In the genomic region with DNA sequence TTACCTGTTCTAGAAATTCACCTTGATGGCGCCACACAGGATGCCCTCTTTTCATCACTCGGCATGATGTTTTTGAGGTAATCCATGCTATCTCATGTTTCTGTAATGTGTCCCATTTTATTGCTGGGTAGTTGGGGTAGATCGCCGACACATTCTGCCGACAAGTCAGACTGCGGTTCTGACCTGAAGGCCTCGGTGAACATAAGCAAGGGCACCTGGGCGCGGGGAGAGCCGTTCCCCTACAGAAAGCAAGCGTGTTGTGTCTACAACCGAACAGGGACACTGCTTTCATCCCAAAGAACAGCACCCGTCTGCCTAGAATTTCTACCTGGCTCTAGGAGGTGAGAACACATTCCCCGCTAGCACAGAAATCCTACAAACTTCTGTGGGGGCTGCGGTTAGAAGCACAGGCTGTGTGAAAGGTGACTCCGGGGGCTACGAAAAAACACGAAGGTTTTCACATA, we compare ENCODE assay signal across 9 cellular contexts.
DNase-seq lines count a peak whose midpoint lies in the region; ATAC-seq, FAIRE-seq and TF ChIP-seq lines count a peak whose summit lies in the region.
"Had no signal": no experiment of that assay in that cellular context is flagged by ENCODE, and none has a peak within 500 bp of the region (broad histone marks: within the 10 kb centered on the region; RNA-seq: fewer than 3 reads in every experiment).

No MANE protein-coding gene starts in this region.

- H3K9ac ChIP-seq in ES-I3 (ENCODE audit: low read depth, low read length), result peak overlapping the region; percentile 68

- intact Hi-C loops in pancreas (cut with DNase I), result no loop called here

- TF ChIP-seq CTCF in Peyer's patch (IDR thresholded peaks at IDR 0.05), result no peak
- no peak for TF ChIP-seq CTCF in pancreas (IDR thresholded peaks at IDR 0.05)

- peak in 3 of 4 donors; percentile 9 to 12 (median 11) for ATAC-seq in pancreas
- ATAC-seq in GM18868 (IDR thresholded peaks at IDR 0.05; ENCODE audit: unreplicated experiment), result no peak
- no peak for ATAC-seq in HG03135 (IDR thresholded peaks at IDR 0.05; ENCODE audit: unreplicated experiment)
- no peak for ATAC-seq in HG03469 (IDR thresholded peaks at IDR 0.05; ENCODE audit: unreplicated experiment)

- no peak for TF ChIP-seq POLR2A in Peyer's patch (IDR thresholded peaks at IDR 0.05)

- WGBS in pancreas, 2 donors, result 4 to 7% methylated on average over 18 of the region's 18 CpGs

- H3K4me3 ChIP-seq in Peyer's patch, result peak overlapping the region; percentile 26 to 63 (median 54)
- peak overlapping the region in 3 of 4 donors; percentile 18 to 44 (median 44) for H3K4me3 ChIP-seq in pancreas

- FAIRE-seq in pancreas (lab: Jason Lieb, UNC), result no peak
- FAIRE-seq: urothelium cell line had no signal

- DNase-seq in Peyer's patch, result no peak
- DNase-seq in epithelial cell of prostate (ENCODE audit: low read depth, low spot score), result no peak
- peak in 1 of 6 donors; percentile 19 for DNase-seq in pancreas
- DNase-seq in T1000 (lab: John Stamatoyannopoulos, UW), result no peak

- H3K4me1 ChIP-seq in ES-I3 (ENCODE audit: insufficient read depth, low read length), result no peaks in the 10 kb centered on the region
- H3K4me1 ChIP-seq in Peyer's patch, result peaks cover 0 to 5% (median 2%) of the 10 kb centered on the region in 4 donors
- H3K4me1 ChIP-seq in pancreas, result peaks cover 0 to 6% (median 4%) of the 10 kb centered on the region in 3 donors

- H3K27me3 ChIP-seq in Peyer's patch, result peaks cover 0 to 3% of the 10 kb centered on the region in 2 donors
- peaks cover 0 to under 1% (median 0%) of the 10 kb centered on the region in 4 donors for H3K27me3 ChIP-seq in pancreas

- H3K9me3 ChIP-seq in ES-I3 (ENCODE audit: control insufficient read depth, insufficient read depth, low read length), result no peaks in the 10 kb centered on the region
- no peaks in the 10 kb centered on the region for H3K9me3 ChIP-seq in Peyer's patch
- no peaks in the 10 kb centered on the region for H3K9me3 ChIP-seq in pancreas

- H3K27ac ChIP-seq in Peyer's patch (peak overlapping the region; percentile 44 to 92 (median 84)), epithelial cell of prostate (peak overlapping the region; percentile 92), pancreas (peak overlapping the region in 2 of 4 donors; percentile 38 to 70)

- H3K36me3 ChIP-seq in ES-I3 (ENCODE audit: insufficient read depth, low read length) (no peaks in the 10 kb centered on the region), Peyer's patch (no peaks in the 10 kb centered on the region), pancreas (no peaks in the 10 kb centered on the region)

Comparison
In these comparisons a context has a peak if more than half of its experiments do, and no peak if none do; other contexts are left out.
1. ATAC-seq: peak in pancreas (3 of 4); none in GM18868 (single experiment), HG03135 (single experiment) and HG03469 (single experiment).